9 cellular contexts compared by ENCODE assay signal in the genomic region with DNA sequence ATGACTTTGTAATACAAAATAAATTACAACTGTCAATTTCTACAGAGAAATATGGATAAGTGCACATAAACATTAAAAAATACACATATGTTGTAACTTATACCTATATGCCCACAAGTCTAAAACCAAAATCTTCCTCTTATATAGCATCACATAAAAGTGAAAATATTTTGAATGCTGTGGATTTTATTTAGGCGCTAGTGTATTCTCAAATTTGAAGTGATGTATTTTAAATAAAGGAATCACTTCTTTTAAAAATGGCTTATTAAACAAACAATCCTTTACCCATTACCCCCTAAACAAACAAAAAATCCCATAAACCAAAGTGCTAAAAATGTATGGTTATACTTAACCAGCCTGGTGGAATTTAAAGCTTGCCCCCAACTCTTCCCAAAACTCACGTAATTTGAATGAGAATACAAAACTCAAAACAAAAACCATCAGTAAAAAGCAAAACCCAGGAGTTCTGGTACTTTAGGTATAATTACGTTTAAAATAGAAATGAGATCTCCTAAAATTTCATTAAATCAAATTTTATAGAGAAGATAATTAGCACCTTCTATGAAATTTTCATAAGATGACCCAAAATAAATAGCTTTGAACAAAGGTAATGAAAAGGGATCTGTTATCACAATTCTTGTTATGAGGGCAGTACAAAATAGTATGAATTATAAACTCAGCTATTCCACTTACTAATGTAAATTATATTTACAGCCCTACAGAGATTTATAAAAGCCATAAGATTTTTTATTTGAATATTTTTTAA.
DNase-seq lines count a peak whose midpoint lies in the region; ATAC-seq, FAIRE-seq and TF ChIP-seq lines count a peak whose summit lies in the region.
"Had no signal": no experiment of that assay in that cellular context is flagged by ENCODE, and none has a peak within 500 bp of the region (broad histone marks: within the 10 kb centered on the region; RNA-seq: fewer than 3 reads in every experiment).

No MANE protein-coding gene starts in this region.

- intact Hi-C loops in GM12878 (cut with micrococcal nuclease; ENCODE audit: unreplicated experiment) (loop anchor here (5.0 kb wide), 1 partner anchor 141 kb away; the partner anchor contains the start of gene SPRYD7), natural killer cell (cut with micrococcal nuclease) (no loop called here), mucosa of descending colon (cut with DNase I, micrococcal nuclease) (no loop called here)

- DNase-seq in BE2C (no peak), GM12878 (ENCODE audit: low read depth, low spot score) (no peak), natural killer cell (no peak), mucosa of descending colon (no peak), pons (ENCODE audit: low spot score) (no peak), GDM1 (lab: John Stamatoyannopoulos, UW) (no peak)

- H3K27me3 ChIP-seq in BE2C: no peaks in the 10 kb centered on the region
- H3K27me3 ChIP-seq in HUES64 (ENCODE audit: insufficient read depth, low read length): peaks cover 18% of the 10 kb centered on the region
- H3K27me3 ChIP-seq in GM12878 (replicated peaks in 1 of 2; ENCODE audit: control insufficient read depth in 2 of 2, insufficient read depth in 2 of 2, low read length in 1 of 2): no peaks in the 10 kb centered on the region

- BruUV-seq in GM12878 (replicated peaks; lab: Mats Ljungman, UMichigan): no TSS peak

- H3K4me1 ChIP-seq in BE2C: no peaks in the 10 kb centered on the region
- H3K4me1 ChIP-seq in HUES64 (ENCODE audit: insufficient read depth, low read length): peaks cover 25% of the 10 kb centered on the region
- H3K4me1 ChIP-seq in GM12878 (ENCODE audit: control insufficient read depth, insufficient read depth, low read length): peaks cover 4% of the 10 kb centered on the region; the same call in 1 of the 2 replicates
- H3K4me1 ChIP-seq in mucosa of descending colon (ENCODE audit: low read depth): peaks cover 2% of the 10 kb centered on the region

- peaks cover 48 to 67% of the 10 kb centered on the region in 2 donors for H3K4me1 Mint-ChIP-seq in natural killer cell

- no peaks in the 10 kb centered on the region for H3K9me3 Mint-ChIP-seq in natural killer cell

- no peak for TF ChIP-seq EP300 in GM12878 (IDR thresholded peaks at IDR 0.05; ENCODE audit: borderline replicate concordance in 1 of 2, control insufficient read depth in 1 of 2, low read depth in 2 of 2, low read length in 2 of 2)

- H3K36me3 ChIP-seq in BE2C (peaks cover 11% of the 10 kb centered on the region), HUES64 (ENCODE audit: insufficient read depth, low read length) (peaks cover 5% of the 10 kb centered on the region; the same call in 1 of the 2 replicates), GM12878 (ENCODE audit: control insufficient read depth in 2 of 2, insufficient read depth in 2 of 2, low read length in 1 of 2) (no peaks in the 10 kb centered on the region), mucosa of descending colon (ENCODE audit: low read depth) (no peaks in the 10 kb centered on the region)

- no peak for TF ChIP-seq POLR2A in GM12878 (IDR thresholded peaks at IDR 0.05; ENCODE audit: low read depth, low read length)

- no peak overlapping the region for H3K27ac ChIP-seq in HUES64 (ENCODE audit: low read depth, low read length)
- peak overlapping the region; percentile 82 for H3K27ac ChIP-seq in GM12878 (ENCODE audit: control insufficient read depth, insufficient read depth)

- H3K4me2 ChIP-seq in GM12878 (ENCODE audit: control insufficient read depth, insufficient read depth): peak overlapping the region; percentile 68

- peaks cover 93% of the 10 kb centered on the region for H3K79me2 ChIP-seq in GM12878 (ENCODE audit: control insufficient read depth, insufficient read depth, low read length)

- WGBS in HUES64: no CpG with 5 or more reads among the region's 3 CpGs
- WGBS in GM12878 (ENCODE audit: insufficient coverage, insufficient replicate concordance, low lambda C conversion rate, missing lambda C conversion rate): 21% methylated on average over 3 of the region's 3 CpGs

- peaks cover 16% of the 10 kb centered on the region for H3K36me3 Mint-ChIP-seq in natural killer cell

- no peak for ATAC-seq in GM12878
- no peak for ATAC-seq in natural killer cell
- ATAC-seq in HG03139 (IDR thresholded peaks at IDR 0.05; ENCODE audit: unreplicated experiment): no peak
- ATAC-seq in mucosa of descending colon: no peak

- no peak for TF ChIP-seq RAD21 in GM12878 (IDR thresholded peaks at IDR 0.05; ENCODE audit: insufficient read depth, low read depth, low read length)

- CTCF ChIA-PET in GM12878 (lab: Yijun Ruan, JAX): interaction anchor here (0.8 to 15.3 kb wide), 6 partner anchors 10 to 836 kb away, joined by 3 to 159 read pairs (median 4); partner anchors contain the start of gene TRIM13

- H3K27ac Mint-ChIP-seq in natural killer cell: peak overlapping the region; percentile 96 to 97

- H3K9me3 ChIP-seq in BE2C (no peaks in the 10 kb centered on the region), HUES64 (ENCODE audit: insufficient read depth, low read depth, low read length) (no peaks in the 10 kb centered on the region), GM12878 (replicated peaks; ENCODE audit: control insufficient read depth, insufficient read depth, low read length) (no peaks in the 10 kb centered on the region), mucosa of descending colon (no peaks in the 10 kb centered on the region)

- peak overlapping the region; percentile 99 for H3K4me3 Mint-ChIP-seq in natural killer cell

- SMC1A ChIA-PET in GM12878 (lab: Charles Lee; ENCODE audit: uncharacterized antibody, unreplicated experiment): interaction anchor here (0.6 to 7.8 kb wide), 9 partner anchors 8 to 834 kb away, joined by 3 to 59 read pairs (median 4); partner anchors contain the start of gene TRIM13

- H4K20me1 ChIP-seq in GM12878 (ENCODE audit: control insufficient read depth, insufficient read depth): no peaks in the 10 kb centered on the region

- RAD21 ChIA-PET in GM12878 (lab: Charles Lee; ENCODE audit: unreplicated experiment): interaction anchor here (0.7 to 13.9 kb wide), 10 partner anchors 8 to 1374 kb away, joined by 3 to 175 read pairs (median 4); partner anchors contain the start of genes INTS6, SPRYD7 and TRIM13

- no peak overlapping the region for H2AFZ ChIP-seq in GM12878 (ENCODE audit: control insufficient read depth, low read depth, low read length)

- peak overlapping the region; percentile 89 for H3K4me3 ChIP-seq in BE2C (ENCODE audit: low read depth, low read length)
- peak overlapping the region; percentile 6 for H3K4me3 ChIP-seq in HUES64 (ENCODE audit: low read length)
- peak overlapping the region; percentile 92 for H3K4me3 ChIP-seq in GM12878
- no peak overlapping the region for H3K4me3 ChIP-seq in mucosa of descending colon

- FAIRE-seq in GM12878 (lab: Jason Lieb, UNC): no peak
- FAIRE-seq: GM12892 had no signal

- in situ Hi-C loops in GM12878 (cut with MboI): no loop called here

- peaks cover 0 to 3% of the 10 kb centered on the region in 2 donors for H3K27me3 Mint-ChIP-seq in natural killer cell (ENCODE audit: low read depth in 2 of 2)

- no peak for TF ChIP-seq CTCF in BE2C (IDR thresholded peaks at IDR 0.05; ENCODE audit: low read depth, low read length)
- no peak for TF ChIP-seq CTCF in GM12878 (IDR thresholded peaks at IDR 0.05 in 2 of 3, conservative IDR thresholded peaks at IDR 0.05 in 1 of 3; ENCODE audit: control insufficient read depth in 2 of 3, extremely low read depth in 1 of 3, insufficient read depth in 1 of 3, low read depth in 3 of 3, low read length in 3 of 3)
- no peak for TF ChIP-seq CTCF in natural killer cell (IDR thresholded peaks at IDR 0.05)
- no peak for TF ChIP-seq CTCF in mucosa of descending colon (IDR thresholded peaks at IDR 0.05)

- no peak overlapping the region for H3K9ac ChIP-seq in HUES64 (ENCODE audit: low read depth, low read length)
- peak overlapping the region; percentile 93 for H3K9ac ChIP-seq in GM12878 (ENCODE audit: control insufficient read depth, insufficient read depth, low read length)

- POLR2A ChIA-PET in GM12878 (lab: Charles Lee): interaction anchor here (0.7 to 7.9 kb wide), 3 partner anchors 81 to 285 kb away, joined by 3 to 80 read pairs (median 4); partner anchors contain the start of genes SPRYD7 and TRIM13

TF ChIP-seq in GM12878, 131 proteins besides CTCF, POLR2A, EP300 and RAD21:
- TF ChIP-seq KAT2A (conservative IDR thresholded peaks at IDR 0.05; ENCODE audit: control insufficient read depth, low read depth, low read length) (no peak), CUX1 (IDR thresholded peaks at IDR 0.05; ENCODE audit: insufficient replicate concordance, low read depth, low read length) (peak; percentile 16)
